ENCODE assay signal across 21 cellular contexts in genomic region chr9:98135938-98136337, GRCh38. TPM values are rescaled to one million over a fixed set of nuclear protein-coding genes. Genes with fewer than 3 reads are reported as not detected.
DNase-seq lines count a peak whose midpoint lies in the region; ATAC-seq and TF ChIP-seq lines count a peak whose summit lies in the region.
"Had no signal": no experiment of that assay in that cellular context is flagged by ENCODE, and none has a peak within 500 bp of the region (broad histone marks: within the 10 kb centered on the region; RNA-seq: fewer than 3 reads in every experiment).

No MANE protein-coding gene starts in this region.

- H3K27ac Mint-ChIP-seq in H9 (no peak overlapping the region), type B pancreatic cell (peak overlapping the region; percentile 62)
- H3K27ac Mint-ChIP-seq in naive thymus-derived CD4-positive, alpha-beta T cell = peak overlapping the region in 1 of 9 donors; percentile 34

- H4K8ac ChIP-seq in H9 (replicated peaks; ENCODE audit: insufficient read length, low read depth, low read length) = no peak overlapping the region

- no peak overlapping the region for H3K18ac ChIP-seq in H9 (ENCODE audit: insufficient read length, low read depth, low read length)

- peaks cover 8 to 15% of the 10 kb centered on the region in 2 experiments for H3K4me1 Mint-ChIP-seq in H9
- H3K4me1 Mint-ChIP-seq in type B pancreatic cell (ENCODE audit: unreplicated experiment) = peaks cover 9% of the 10 kb centered on the region
- peaks cover 0 to 8% (median 1%) of the 10 kb centered on the region in 7 donors for H3K4me1 Mint-ChIP-seq in naive thymus-derived CD4-positive, alpha-beta T cell

- H3K4me3 Mint-ChIP-seq in H9 (no peak overlapping the region), type B pancreatic cell (no peak overlapping the region)
- H3K4me3 Mint-ChIP-seq in naive thymus-derived CD4-positive, alpha-beta T cell = no peak overlapping the region
- H3K4me3 Mint-ChIP-seq: CD14-positive monocyte had no signal

- H3K23me2 ChIP-seq in H9 (ENCODE audit: insufficient read length, low read depth, low read length, poor library complexity, severe bottlenecking) = no peaks in the 10 kb centered on the region

- no peak overlapping the region for H4K91ac ChIP-seq in H9 (ENCODE audit: insufficient read length, low read depth, low read length)

- H3K56ac ChIP-seq in H9 (ENCODE audit: insufficient read length, low read depth, low read length) = no peak overlapping the region

- H3K27ac ChIP-seq in H9 (ENCODE audit: insufficient read length, low read depth, low read length) (no peak overlapping the region), esophagus muscularis mucosa (replicated peaks in 1 of 4) (no peak overlapping the region), WERI-Rb-1 (no peak overlapping the region)
- no peak overlapping the region for H3K27ac ChIP-seq in naive thymus-derived CD4-positive, alpha-beta T cell (ENCODE audit: low read depth, low read length)
- H3K27ac ChIP-seq: 22Rv1, SJSA1 had no signal

- CTCF ChIA-PET in naive thymus-derived CD4-positive, alpha-beta T cell (lab: Charles Lee) = no interaction called here

- DNase-seq in activated CD4-positive, CD25-positive, alpha-beta regulatory T cell treated with anti-CD3 and anti-CD28 coated beads, Interleukin-2, amount 50 U/mL, for 72 hours = peak; percentile 4
- no peak for DNase-seq in activated CD4-positive, CD25-positive, alpha-beta regulatory T cell (lab: John Stamatoyannopoulos, UW)
- DNase-seq in H9 (peak; percentile 10), esophagus muscularis mucosa (ENCODE audit: extremely low spot score) (peak; percentile 86), type B pancreatic cell (ENCODE audit: extremely low spot score, unreplicated experiment) (no peak), RKO (ENCODE audit: low spot score) (no peak), WERI-Rb-1 (no peak)
- no peak for DNase-seq in naive thymus-derived CD4-positive, alpha-beta T cell
- DNase-seq: GDM1, Karpas-422, MG63, NCI-H1417, NCI-H1694 treated with DMSO at 0.1 percent for 48 hours, NCI-H2107, NCI-H446 treated with DMSO at 0.1 percent for 48 hours, NCI-H526 treated with DMSO at 0.1 percent for 48 hours, OCI-M1 had no signal

- H4K5ac ChIP-seq in H9 (ENCODE audit: insufficient read length, low read depth, low read length) = no peak overlapping the region

- H2BK5ac ChIP-seq in H9 (ENCODE audit: insufficient read length, low read length) = no peak overlapping the region

- intact Hi-C loops in esophagus muscularis mucosa (cut with DNase I) = no loop called here
- intact Hi-C loops in naive thymus-derived CD4-positive, alpha-beta T cell (cut with micrococcal nuclease) = no loop called here

- H3K27me3 ChIP-seq in H9 (ENCODE audit: insufficient read depth, low read length) = no peaks in the 10 kb centered on the region
- no peaks in the 10 kb centered on the region for H3K27me3 ChIP-seq in esophagus muscularis mucosa
- no peaks in the 10 kb centered on the region for H3K27me3 ChIP-seq in naive thymus-derived CD4-positive, alpha-beta T cell (ENCODE audit: control insufficient read depth in 2 of 2, insufficient read depth in 2 of 2, low read length in 2 of 2)
- no peaks in the 10 kb centered on the region for H3K27me3 ChIP-seq in WERI-Rb-1 (ENCODE audit: insufficient read depth, low read depth, severe bottlenecking)
- H3K27me3 ChIP-seq: MG63, SJSA1 had no signal

- no peaks in the 10 kb centered on the region for H3K9me3 Mint-ChIP-seq in H9
- no peaks in the 10 kb centered on the region for H3K9me3 Mint-ChIP-seq in type B pancreatic cell
- no peaks in the 10 kb centered on the region for H3K9me3 Mint-ChIP-seq in naive thymus-derived CD4-positive, alpha-beta T cell
- H3K9me3 Mint-ChIP-seq: CD14-positive monocyte had no signal

- POLR2A ChIA-PET in naive thymus-derived CD4-positive, alpha-beta T cell (lab: Charles Lee) = no interaction called here

- no peaks in the 10 kb centered on the region for H3K79me1 ChIP-seq in H9 (ENCODE audit: insufficient read depth, low read depth, low read length, poor library complexity, severe bottlenecking)

- H3K4me1 ChIP-seq in H9 (ENCODE audit: insufficient read depth, low read length) (no peaks in the 10 kb centered on the region), esophagus muscularis mucosa (no peaks in the 10 kb centered on the region)
- no peaks in the 10 kb centered on the region for H3K4me1 ChIP-seq in naive thymus-derived CD4-positive, alpha-beta T cell (ENCODE audit: control insufficient read depth in 2 of 2, insufficient read depth in 2 of 2, low read length in 2 of 2)
- H3K4me1 ChIP-seq: SJSA1 had no signal

- H2BK15ac ChIP-seq in H9 (ENCODE audit: low read depth, low read length) = no peak overlapping the region

- H3K9ac ChIP-seq in H9 (ENCODE audit: extremely low read depth, insufficient read length, low read length) = no peak overlapping the region

- TF ChIP-seq POLR2A in esophagus muscularis mucosa (IDR thresholded peaks at IDR 0.05; ENCODE audit: low read depth) = no peak

- no peak overlapping the region for H3K4ac ChIP-seq in H9 (ENCODE audit: low read depth, low read length)

- peaks cover 6 to 20% (median 7%) of the 10 kb centered on the region in 3 experiments; a peak in 5 of 7 replicates for H3K36me3 Mint-ChIP-seq in H9 (ENCODE audit: insufficient read depth in 1 of 3, low read depth in 3 of 3)
- H3K36me3 Mint-ChIP-seq in type B pancreatic cell = no peaks in the 10 kb centered on the region
- peaks cover 0 to 31% (median 5%) of the 10 kb centered on the region in 5 donors for H3K36me3 Mint-ChIP-seq in naive thymus-derived CD4-positive, alpha-beta T cell

- no peak for TF ChIP-seq EP300 in esophagus muscularis mucosa (IDR thresholded peaks at IDR 0.05)

- H3K4me2 ChIP-seq in H9 (ENCODE audit: insufficient read depth, insufficient read length, low read length) = no peak overlapping the region

- no peak overlapping the region for H3K4me3 ChIP-seq in esophagus muscularis mucosa
- no peak overlapping the region for H3K4me3 ChIP-seq in naive thymus-derived CD4-positive, alpha-beta T cell (ENCODE audit: low read length)
- no peak overlapping the region for H3K4me3 ChIP-seq in WERI-Rb-1 (ENCODE audit: low read depth, low read length)
- H3K4me3 ChIP-seq: MG63, SJSA1 had no signal

- no CpG with 5 or more reads among the region's 7 CpGs for WGBS in H9 (ENCODE audit: extremely low coverage, insufficient read length, low lambda C conversion rate)
- 83% methylated on average over 7 of the region's 7 CpGs for WGBS in esophagus muscularis mucosa

- no peaks in the 10 kb centered on the region for H3K79me2 ChIP-seq in H9 (ENCODE audit: insufficient read depth, low read length)

- H3K36me3 ChIP-seq in esophagus muscularis mucosa (peaks cover 0 to 6% (median 0%) of the 10 kb centered on the region in 4 donors), WERI-Rb-1 (peaks cover 70% of the 10 kb centered on the region)
- H3K36me3 ChIP-seq in naive thymus-derived CD4-positive, alpha-beta T cell (ENCODE audit: control insufficient read depth in 2 of 3, insufficient read depth in 3 of 3, low read length in 3 of 3) = peaks cover 0 to 63% (median 0%) of the 10 kb centered on the region in 3 experiments
- H3K36me3 ChIP-seq: MG63, SJSA1 had no signal

- H3K27me3 Mint-ChIP-seq in H9 (ENCODE audit: low read depth) (no peaks in the 10 kb centered on the region), type B pancreatic cell (no peaks in the 10 kb centered on the region)
- H3K27me3 Mint-ChIP-seq in naive thymus-derived CD4-positive, alpha-beta T cell = no peaks in the 10 kb centered on the region

- no peak for ATAC-seq in naive thymus-derived CD4-positive, alpha-beta T cell
- ATAC-seq: Right ventricle myocardium inferior had no signal

- H3K9me3 ChIP-seq in H9 (ENCODE audit: control insufficient read depth, low read depth, low read length) (no peaks in the 10 kb centered on the region), esophagus muscularis mucosa (no peaks in the 10 kb centered on the region), WERI-Rb-1 (ENCODE audit: severe bottlenecking) (no peaks in the 10 kb centered on the region)
- no peaks in the 10 kb centered on the region for H3K9me3 ChIP-seq in naive thymus-derived CD4-positive, alpha-beta T cell (ENCODE audit: control insufficient read depth in 2 of 3, low read length in 3 of 3)
- H3K9me3 ChIP-seq: MG63, SJSA1 had no signal

- no peak overlapping the region for H3K23ac ChIP-seq in H9 (ENCODE audit: insufficient read length, low read depth, low read length)

- H2AFZ ChIP-seq in H9 (ENCODE audit: low read length) = no peak overlapping the region

- H4K20me1 ChIP-seq in H9 (ENCODE audit: control insufficient read depth, insufficient read depth, insufficient read length) = no peaks in the 10 kb centered on the region

- H2BK120ac ChIP-seq in H9 (ENCODE audit: low read depth, low read length, poor library complexity, severe bottlenecking) = no peak overlapping the region

- no peak overlapping the region; the same call in 1 of the 2 replicates for H3K14ac ChIP-seq in H9 (ENCODE audit: insufficient read depth, low read length)

- H2BK12ac ChIP-seq in H9 (ENCODE audit: insufficient read length, low read depth, low read length) = no peak overlapping the region

- no peak overlapping the region for H3T11ph ChIP-seq in H9 (ENCODE audit: low read length)

- H2AK5ac ChIP-seq in H9 (ENCODE audit: insufficient read length, low read length) = no peak overlapping the region

- TF ChIP-seq CTCF in H9 (conservative IDR thresholded peaks at IDR 0.05) = no peak
- TF ChIP-seq CTCF in esophagus muscularis mucosa (IDR thresholded peaks at IDR 0.05) = no peak
- TF ChIP-seq CTCF in type B pancreatic cell (conservative IDR thresholded peaks at IDR 0.05) = no peak
- TF ChIP-seq CTCF in WERI-Rb-1 (IDR thresholded peaks at IDR 0.05; ENCODE audit: low read depth, low read length) = no peak

- no peak overlapping the region for H2BK20ac ChIP-seq in H9 (ENCODE audit: low read depth, low read length, poor library complexity, severe bottlenecking)

RNA-seq across cellular contexts. Expression of gene TRIM14, which starts 16.9 kb away (rescaled TPM):
- 12.5 and 14.7 TPM in 2 replicates for total RNA-seq in H9 (2021)
- 10 to 100 TPM in 2 of 4 donors, 1 to 10 TPM in 2; 6.1 to 14.9 (median 11.2) TPM for total RNA-seq in esophagus muscularis mucosa
- 9.9 and 18.8 TPM in 2 replicates for total RNA-seq in type B pancreatic cell (ENCODE audit: low replicate concordance)
- total RNA-seq in naive thymus-derived CD4-positive, alpha-beta T cell = 100 to 1,000 TPM in 1 of 5 experiments, 10 to 100 TPM in 4; 54.1 to 114 (median 79.7) TPM
- 100 to 1,000 TPM in 1 of 2 donors, 10 to 100 TPM in 1; 57.8 to 107 TPM for polyA plus RNA-seq in naive thymus-derived CD4-positive, alpha-beta T cell

RNA-seq across cellular contexts. Expression of gene CORO2A, which starts 56.5 kb away (rescaled TPM):
- total RNA-seq in H9 (2021) (15.5 and 15.8 TPM in 2 replicates), esophagus muscularis mucosa (1 to 10 TPM in 3 of 4 donors, under 1 TPM in 1; 0.42 to 2.7 (median 1.9) TPM), type B pancreatic cell (ENCODE audit: low replicate concordance) (9.9 and 28.5 TPM in 2 replicates)
- total RNA-seq in naive thymus-derived CD4-positive, alpha-beta T cell = 1 to 10 TPM; 3.0 to 9.7 (median 7.7) TPM
- polyA plus RNA-seq in naive thymus-derived CD4-positive, alpha-beta T cell = 1 to 10 TPM; 6.6 to 9.0 TPM

Comparison
In these comparisons a context has a peak if more than half of its experiments do, and no peak if none do; other contexts are left out.
1. DNase-seq: peak in activated CD4-positive, CD25-positive, alpha-beta regulatory T cell treated with anti-CD3 and anti-CD28 coated beads, Interleukin-2, amount 50 U/mL, for 72 hours (single experiment), H9 (single experiment) and esophagus muscularis mucosa (single experiment); none in activated CD4-positive, CD25-positive, alpha-beta regulatory T cell (0 of 4), type B pancreatic cell (single experiment), naive thymus-derived CD4-positive, alpha-beta T cell (0 of 9), RKO (single experiment) and WERI-Rb-1 (single experiment).